In the genomic region with DNA sequence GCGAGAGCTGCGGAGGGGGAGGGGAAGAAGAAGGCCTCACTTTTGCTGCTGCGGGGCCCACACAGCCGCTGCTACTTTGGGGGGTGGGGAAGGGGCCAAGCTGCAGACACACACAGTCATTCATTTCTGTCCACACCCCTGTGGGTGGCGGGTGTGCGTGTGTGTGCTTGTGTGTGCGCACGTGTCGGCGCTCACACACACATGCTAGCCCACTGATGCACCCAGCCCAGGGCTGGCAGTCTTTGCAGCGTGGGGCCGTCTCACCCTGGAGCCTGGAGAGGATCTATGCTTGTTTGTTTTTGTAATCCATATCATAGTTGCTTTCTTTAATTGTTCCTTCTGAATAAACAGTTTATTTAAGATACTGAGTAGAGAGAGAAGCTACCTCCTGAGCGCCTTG, we compare ENCODE assay signal across 24 cellular contexts. TPM values are rescaled to one million over a fixed set of nuclear protein-coding genes. Genes with fewer than 3 reads are reported as not detected.
"Had no signal": no experiment of that assay in that cellular context is flagged by ENCODE, and none has a peak within 500 bp of the region (broad histone marks: within the 10 kb centered on the region; RNA-seq: fewer than 3 reads in every experiment).

No MANE protein-coding gene starts in this region.

- H3K36me3 ChIP-seq: adrenal gland, ascending aorta, cardiac muscle cell, esophagus muscularis mucosa, heart right ventricle, left ventricle myocardium inferior, stomach, tibial artery, upper lobe of right lung had no signal

- H3K27ac ChIP-seq: adrenal gland, ascending aorta, cardiac muscle cell, esophagus muscularis mucosa, foreskin keratinocyte, heart right ventricle, left ventricle myocardium inferior, skin epidermis, stomach, tibial artery, upper lobe of right lung had no signal

- H3K9me3 ChIP-seq: adrenal gland, ascending aorta, left ventricle myocardium inferior, upper lobe of right lung had no signal

- DNase-seq: activated CD4-positive, alpha-beta T cell treated with anti-CD3 and anti-CD28 coated beads, Interleukin-2, amount 50 U/mL, for 1 hour; activated CD8-positive, alpha-beta T cell treated with anti-CD3 and anti-CD28 coated beads for 36 hours; activated naive CD4-positive, alpha-beta T cell treated with anti-CD3 and anti-CD28 coated beads for 36 hours; activated naive CD8-positive, alpha-beta T cell treated with anti-CD3 and anti-CD28 coated beads for 36 hours; activated T-cell treated with anti-CD3 and anti-CD28 coated beads, Interleukin-2, amount 50 U/mL, for 72 hours; foreskin keratinocyte; heart right ventricle; left ventricle myocardium inferior; naive B cell; stimulated activated CD4-positive, alpha-beta T cell treated with anti-CD3 and anti-CD28 coated beads, Interleukin-4, amount 100 ng/mL, for 4 hours; stimulated activated CD8-positive, alpha-beta memory T cell treated with anti-CD3 and anti-CD28 coated beads, Interleukin-4, amount 100 ng/mL, for 48 hours; stomach; T-helper 17 cell; T1000; upper lobe of right lung had no signal

- ATAC-seq: activated CD8-positive, alpha-beta T cell treated with anti-CD3 and anti-CD28 coated beads for 36 hours; heart right ventricle; sciatic nerve; stimulated activated memory B cell treated with anti-CD40 and anti-IgM and Interleukin-4, amounts not matched to agents 10 μg/mL and 1 μg/mL and 100 μg/mL, for 72 hours; T-helper 17 cell; upper lobe of right lung had no signal

- H3K4me3 ChIP-seq: adrenal gland, ascending aorta, cardiac muscle cell, esophagus muscularis mucosa, heart right ventricle, left ventricle myocardium inferior, skin epidermis, stomach, tibial artery, upper lobe of right lung had no signal

- H3K4me1 ChIP-seq: adrenal gland, foreskin keratinocyte, left ventricle myocardium inferior, upper lobe of right lung had no signal

RNA-seq across cellular contexts. Expression of a gene that starts 4.0 kb away (rescaled TPM):
- total RNA-seq: activated T-cell treated with anti-CD3 and anti-CD28 coated beads, Interleukin-2, amount 50 U/mL, for 72 hours; ascending aorta; esophagus muscularis mucosa; left ventricle myocardium inferior; T-helper 17 cell; upper lobe of right lung had no signal
- polyA plus RNA-seq: adrenal gland had no signal

RNA-seq across cellular contexts. Expression of a gene that starts 22.7 kb away (rescaled TPM):
- total RNA-seq: foreskin keratinocyte, lung microvascular endothelial cell had no signal
